ENCODE assay signal across 26 cellular contexts in genomic region chr4:54695359-54696149, GRCh38.
"Had no signal": no experiment of that assay in that cellular context is flagged by ENCODE, and none has a peak within 500 bp of the region (broad histone marks: within the 10 kb centered on the region; RNA-seq: fewer than 3 reads in every experiment).

No MANE protein-coding gene starts in this region.

- H3K79me2 ChIP-seq: parathyroid adenoma had no signal

- ATAC-seq: activated CD8-positive, alpha-beta T cell treated with anti-CD3 and anti-CD28 coated beads, Interleukin-2, amount 10 ng/mL, durations not matched to agents 7 days and 5 days; activated naive CD8-positive, alpha-beta T cell treated with anti-CD3 and anti-CD28 coated beads, Interleukin-2, amount 50 U/mL, for 24 hours; lower lobe of right lung; mucosa of descending colon; stimulated activated memory B cell treated with anti-CD40 and anti-IgM and Interleukin-4, amounts not matched to agents 10 μg/mL and 1 μg/mL and 100 μg/mL, for 72 hours had no signal

- H3K4me3 Mint-ChIP-seq: activated CD8-positive, alpha-beta T cell treated with anti-CD3 and anti-CD28 coated beads, Interleukin-2, amount 10 ng/mL, durations not matched to agents 7 days and 5 days; activated naive CD8-positive, alpha-beta T cell treated with anti-CD3 and anti-CD28 coated beads, Interleukin-2, amount 50 U/mL, for 24 hours; activated T-helper 1 cell treated with anti-CD3 and anti-CD28 coated beads, Interleukin-12 subunit alpha, Interleukin-12 subunit beta, Interleukin-2, Interleukin-4 antibody, amounts not matched to agents 30 ng/mL and 10 ng/mL and 1 ng/mL, durations not matched to agents 14 hours and 24 hours and 36 hours; nephron progenitor cell; stimulated activated memory B cell treated with anti-CD40 and anti-IgM and Interleukin-4, amounts not matched to agents 10 μg/mL and 1 μg/mL and 100 μg/mL, for 72 hours; T-helper 2 cell treated with Interferon-gamma antibody and Interleukin-4, amounts not matched to agents 5 μg/mL and 100 μg/mL, for 36 hours had no signal

- H3K36me3 Mint-ChIP-seq: stimulated activated memory B cell treated with anti-CD40 and anti-IgM and Interleukin-4, amounts not matched to agents 10 μg/mL and 1 μg/mL and 100 μg/mL, for 72 hours had no signal

- H3K36me3 ChIP-seq: cardiac muscle cell, lower lobe of right lung, sigmoid colon, transverse colon, uterus had no signal

- H3K27me3 Mint-ChIP-seq: stimulated activated memory B cell treated with anti-CD40 and anti-IgM and Interleukin-4, amounts not matched to agents 10 μg/mL and 1 μg/mL and 100 μg/mL, for 72 hours had no signal

- H3K9me3 Mint-ChIP-seq: activated naive CD8-positive, alpha-beta T cell treated with anti-CD3 and anti-CD28 coated beads, Interleukin-2, amount 50 U/mL, for 24 hours; activated T-helper 1 cell treated with anti-CD3 and anti-CD28 coated beads, Interleukin-12 subunit alpha, Interleukin-12 subunit beta, Interleukin-2, Interleukin-4 antibody, amounts not matched to agents 30 ng/mL and 10 ng/mL and 1 ng/mL, durations not matched to agents 14 hours and 24 hours and 36 hours; nephron progenitor cell; stimulated activated memory B cell treated with anti-CD40 and anti-IgM and Interleukin-4, amounts not matched to agents 10 μg/mL and 1 μg/mL and 100 μg/mL, for 72 hours; T-helper 2 cell treated with Interferon-gamma antibody and Interleukin-4, amounts not matched to agents 5 μg/mL and 100 μg/mL, for 36 hours had no signal

- H3K9me3 ChIP-seq: lower lobe of right lung, mucosa of descending colon, sigmoid colon, transverse colon, uterus had no signal

- DNase-seq: activated CD4-positive, alpha-beta T cell treated with anti-CD3 and anti-CD28 coated beads for 1 hour; activated CD4-positive, alpha-beta T cell treated with anti-CD3 and anti-CD28 coated beads, Interleukin-2, amount 50 U/mL, for 1 hour; activated CD8-positive, alpha-beta T cell treated with anti-CD3 and anti-CD28 coated beads, Interleukin-2, amount 10 ng/mL, durations not matched to agents 7 days and 5 days; activated gamma-delta T cell; activated naive CD4-positive, alpha-beta T cell treated with anti-CD3 and anti-CD28 coated beads, Interleukin-2, amount 50 U/mL, for 16 hours; activated naive CD8-positive, alpha-beta T cell treated with anti-CD3 and anti-CD28 coated beads, Interleukin-2, amount 50 U/mL, for 24 hours; effector CD4-positive, alpha-beta T cell; head of caudate nucleus; islet precursor cell; left cardiac atrium; lower lobe of right lung; mesendoderm; mucosa of descending colon; nephron progenitor cell; nucleus accumbens; sigmoid colon; stimulated activated CD4-positive, alpha-beta T cell treated with anti-CD3 and anti-CD28 coated beads, Interleukin-15, amount 100 ng/mL, for 24 hours; transverse colon; uterus had no signal

- H2AFZ ChIP-seq: parathyroid adenoma had no signal

- H3K4me2 ChIP-seq: smooth muscle cell had no signal

- H3K27ac Mint-ChIP-seq: activated CD8-positive, alpha-beta T cell treated with anti-CD3 and anti-CD28 coated beads, Interleukin-2, amount 10 ng/mL, durations not matched to agents 7 days and 5 days; activated naive CD8-positive, alpha-beta T cell treated with anti-CD3 and anti-CD28 coated beads, Interleukin-2, amount 50 U/mL, for 24 hours; activated T-helper 1 cell treated with anti-CD3 and anti-CD28 coated beads, Interleukin-12 subunit alpha, Interleukin-12 subunit beta, Interleukin-2, Interleukin-4 antibody, amounts not matched to agents 30 ng/mL and 10 ng/mL and 1 ng/mL, durations not matched to agents 14 hours and 24 hours and 36 hours; nephron progenitor cell; stimulated activated memory B cell treated with anti-CD40 and anti-IgM and Interleukin-4, amounts not matched to agents 10 μg/mL and 1 μg/mL and 100 μg/mL, for 72 hours; T-helper 2 cell treated with Interferon-gamma antibody and Interleukin-4, amounts not matched to agents 5 μg/mL and 100 μg/mL, for 36 hours had no signal

- H3K4me1 Mint-ChIP-seq: activated naive CD8-positive, alpha-beta T cell treated with anti-CD3 and anti-CD28 coated beads, Interleukin-2, amount 50 U/mL, for 24 hours had no signal

- H3K9ac ChIP-seq: parathyroid adenoma had no signal

- H3K27me3 ChIP-seq: cardiac muscle cell, sigmoid colon, transverse colon, uterus had no signal

- H3K4me3 ChIP-seq: cardiac muscle cell, lower lobe of right lung, mucosa of descending colon, sigmoid colon, smooth muscle cell, transverse colon, uterus had no signal

- H3K27ac ChIP-seq: cardiac muscle cell, lower lobe of right lung, parathyroid adenoma, sigmoid colon, transverse colon, uterus, VCaP had no signal

- H3K4me1 ChIP-seq: lower lobe of right lung, parathyroid adenoma, sigmoid colon, transverse colon, uterus had no signal
